8 cellular contexts compared by ENCODE assay signal in the genomic region with DNA sequence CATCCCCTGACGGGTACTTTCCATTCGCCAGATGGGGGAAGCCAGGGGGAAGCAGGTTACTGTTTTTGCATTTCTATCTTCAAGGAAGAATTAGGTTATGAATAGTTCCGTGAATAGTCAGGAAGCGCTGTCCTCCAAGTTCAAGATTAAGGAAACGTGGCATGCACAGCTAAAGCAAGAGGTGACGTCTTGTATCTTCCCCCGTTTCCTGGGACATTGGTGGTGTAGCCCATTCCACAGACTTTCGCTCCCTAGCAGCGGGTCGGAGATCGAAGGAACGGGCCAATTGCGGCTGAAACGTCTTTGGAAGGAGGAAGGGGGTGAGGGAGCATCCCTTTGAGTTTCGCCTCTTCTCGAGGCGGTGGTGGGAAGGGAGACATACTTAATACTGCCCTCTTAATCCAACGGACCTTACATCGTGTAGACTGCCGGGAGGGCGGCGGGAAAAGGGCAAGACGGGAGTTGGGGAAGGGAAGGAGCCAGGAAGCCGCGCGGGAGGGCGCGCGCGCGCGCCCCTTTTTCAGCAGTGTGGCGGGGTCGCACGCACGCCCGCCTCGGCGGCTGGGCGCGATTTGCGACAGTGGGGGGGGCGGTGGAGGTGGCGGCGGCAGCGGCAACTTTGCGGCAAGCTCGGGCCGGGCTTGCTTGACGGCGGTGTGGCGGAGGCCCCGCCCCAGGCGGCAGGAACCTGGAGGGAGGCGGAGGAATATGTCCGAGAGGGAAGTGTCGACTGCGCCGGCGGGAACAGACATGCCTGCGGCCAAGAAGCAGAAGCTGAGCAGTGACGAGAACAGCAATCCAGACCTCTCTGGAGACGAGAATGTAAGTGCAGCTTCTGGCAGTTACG. TPM values are rescaled to one million over a fixed set of nuclear protein-coding genes. Genes with fewer than 3 reads are reported as not detected.
A peak's percentile ranks its signal among the peaks of the same experiment; 100 is the strongest.
DNase-seq lines count a peak whose midpoint lies in the region; ATAC-seq and TF ChIP-seq lines count a peak whose summit lies in the region.

A gene with protein sequence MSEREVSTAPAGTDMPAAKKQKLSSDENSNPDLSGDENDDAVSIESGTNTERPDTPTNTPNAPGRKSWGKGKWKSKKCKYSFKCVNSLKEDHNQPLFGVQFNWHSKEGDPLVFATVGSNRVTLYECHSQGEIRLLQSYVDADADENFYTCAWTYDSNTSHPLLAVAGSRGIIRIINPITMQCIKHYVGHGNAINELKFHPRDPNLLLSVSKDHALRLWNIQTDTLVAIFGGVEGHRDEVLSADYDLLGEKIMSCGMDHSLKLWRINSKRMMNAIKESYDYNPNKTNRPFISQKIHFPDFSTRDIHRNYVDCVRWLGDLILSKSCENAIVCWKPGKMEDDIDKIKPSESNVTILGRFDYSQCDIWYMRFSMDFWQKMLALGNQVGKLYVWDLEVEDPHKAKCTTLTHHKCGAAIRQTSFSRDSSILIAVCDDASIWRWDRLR (plus strand): TSS at position 232 of the 847 bp plus-strand sequence. CDS start 477 bp downstream, at position 709.

- peak within 1 kb of the TSS; percentile 100 for H3K4me3 ChIP-seq in GM06990 (replicated peaks; ENCODE audit: low read depth, low read length)
- H3K4me3 ChIP-seq in NB4 (ENCODE audit: low read depth, low read length) = peak within 1 kb of the TSS; percentile 95
- H3K4me3 ChIP-seq in testis = peak within 1 kb of the TSS; percentile 84 to 86

- CTCF ChIA-PET in activated naive CD4-positive, alpha-beta T cell treated with anti-CD3 and anti-CD28 coated beads, Interleukin-2, amount 10 ng/mL, durations not matched to agents 7 days and 5 days (lab: Charles Lee) = interaction anchor here (1.5 kb wide), 1 partner anchor 51 kb away, joined by 5 read pairs; no protein-coding TSS in a partner anchor

- H3K4me1 Mint-ChIP-seq in activated naive CD4-positive, alpha-beta T cell treated with anti-CD3 and anti-CD28 coated beads, Interleukin-2, amount 10 ng/mL, durations not matched to agents 7 days and 5 days = peaks cover 24% of the 10 kb centered on the region

- intact Hi-C loops in testis (cut with DNase I; ENCODE audit: low total_unique reads) = no loop called here

- ATAC-seq in HG02571 (IDR thresholded peaks at IDR 0.05; ENCODE audit: unreplicated experiment) = peak; percentile 62
- ATAC-seq in omental fat pad (ENCODE audit: low FRiP score) = peak; percentile 93

- H3K4me1 ChIP-seq in testis = peaks cover 13% of the 10 kb centered on the region

- no peak within 1 kb of the TSS for H3K27ac Mint-ChIP-seq in activated naive CD4-positive, alpha-beta T cell treated with anti-CD3 and anti-CD28 coated beads, Interleukin-2, amount 10 ng/mL, durations not matched to agents 7 days and 5 days

- H3K36me3 ChIP-seq in GM06990 (ENCODE audit: control insufficient read depth, insufficient read depth, low read length) (no peaks in the 10 kb centered on the region), testis (ENCODE audit: low read depth, missing control alignments) (no peaks in the 10 kb centered on the region)

- WGBS in testis, 2 donors = 0% methylated on average over 51 to 64 of the region's 64 CpGs

- H3K27ac ChIP-seq in testis = peak within 1 kb of the TSS; percentile 96 to 99

- no peak within 1 kb of the TSS for H3K4me3 Mint-ChIP-seq in activated naive CD4-positive, alpha-beta T cell treated with anti-CD3 and anti-CD28 coated beads, Interleukin-2, amount 10 ng/mL, durations not matched to agents 7 days and 5 days

- TF ChIP-seq POLR2A in NB4 (IDR thresholded peaks at IDR 0.05; ENCODE audit: extremely low read depth, insufficient read length) = peak; percentile 62
- TF ChIP-seq POLR2A in testis (IDR thresholded peaks at IDR 0.05) = no peak

- no peaks in the 10 kb centered on the region for H3K27me3 ChIP-seq in GM06990 (replicated peaks; ENCODE audit: control insufficient read depth, insufficient read depth, low read length)
- no peaks in the 10 kb centered on the region for H3K27me3 ChIP-seq in testis

- DNase-seq in GM06990 (ENCODE audit: extremely low read depth, insufficient read length) = peak; percentile 98
- DNase-seq in NB4 (ENCODE audit: low read depth) = peak; percentile 100
- peak; percentile 96 for DNase-seq in SK-N-DZ (ENCODE audit: low spot score)
- peak; percentile 96 for DNase-seq in activated naive CD4-positive, alpha-beta T cell treated with anti-CD3 and anti-CD28 coated beads, Interleukin-2, amount 10 ng/mL, durations not matched to agents 7 days and 5 days
- DNase-seq in glomerular endothelial cell (ENCODE audit: extremely low read depth, low read depth, low spot score) = peak; percentile 80
- peak; percentile 67 for DNase-seq in omental fat pad (ENCODE audit: low spot score)
- peak; percentile 95 for DNase-seq in testis

- TF ChIP-seq CTCF in GM06990 (IDR thresholded peaks at IDR 0.05; ENCODE audit: insufficient read depth, low read length, poor library complexity, severe bottlenecking) (no peak), NB4 (IDR thresholded peaks at IDR 0.05; ENCODE audit: low read depth, low read length) (no peak), omental fat pad (IDR thresholded peaks at IDR 0.05) (no peak), testis (IDR thresholded peaks at IDR 0.05) (peak in 1 of 3 experiments; percentile 4)

- H3K9me3 Mint-ChIP-seq in activated naive CD4-positive, alpha-beta T cell treated with anti-CD3 and anti-CD28 coated beads, Interleukin-2, amount 10 ng/mL, durations not matched to agents 7 days and 5 days = no peaks in the 10 kb centered on the region

- H3K9me3 ChIP-seq in testis = no peaks in the 10 kb centered on the region

- no peaks in the 10 kb centered on the region for H3K27me3 Mint-ChIP-seq in activated naive CD4-positive, alpha-beta T cell treated with anti-CD3 and anti-CD28 coated beads, Interleukin-2, amount 10 ng/mL, durations not matched to agents 7 days and 5 days

- H3K36me3 Mint-ChIP-seq in activated naive CD4-positive, alpha-beta T cell treated with anti-CD3 and anti-CD28 coated beads, Interleukin-2, amount 10 ng/mL, durations not matched to agents 7 days and 5 days = peaks cover 7% of the 10 kb centered on the region

RNA-seq across cellular contexts. Expression of the gene that starts here (rescaled TPM):
- 29.0 and 41.2 TPM in 2 replicates for polyA plus RNA-seq in SK-N-DZ (2014; cell fraction: cytosol; rRNA removed)
- polyA plus RNA-seq in SK-N-DZ (2014; cell fraction: nucleus; rRNA removed) = 47.0 and 58.1 TPM in 2 replicates
- total RNA-seq in glomerular endothelial cell = 11.8 and 16.5 TPM in 2 replicates
- 10 to 100 TPM; 13.2 to 29.6 (median 18.9) TPM for total RNA-seq in omental fat pad
- total RNA-seq in testis = 10 to 100 TPM; 29.9 to 38.0 TPM
- 19.0 TPM for polyA plus RNA-seq in testis (ENCODE audit: insufficient read depth, low read depth, low replicate concordance)

Comparison
In these comparisons a context has a peak if more than half of its experiments do, and no peak if none do; other contexts are left out.
1. Peak in every context shown above with its lines: DNase-seq, ATAC-seq, H3K4me3 ChIP-seq and H3K27ac ChIP-seq.